Comparison of ENCODE assay signal across 10 cellular contexts in genomic region chr12:12559699-12560296, GRCh38. TPM values are rescaled to one million over a fixed set of nuclear protein-coding genes. Genes with fewer than 3 reads are reported as not detected.
DNase-seq lines count a peak whose midpoint lies in the region; ATAC-seq, FAIRE-seq and TF ChIP-seq lines count a peak whose summit lies in the region.
"Had no signal": no experiment of that assay in that cellular context is flagged by ENCODE, and none has a peak within 500 bp of the region (broad histone marks: within the 10 kb centered on the region; RNA-seq: fewer than 3 reads in every experiment).

No MANE protein-coding gene starts in this region.

- ATAC-seq in K562, result 0 out of 3 replicates have a peak, but pooled peaks have one; percentile 4
- no peak for ATAC-seq in GM21526 (IDR thresholded peaks at IDR 0.05; ENCODE audit: low FRiP score, unreplicated experiment)

- H3K27ac ChIP-seq in 22Rv1 (peak overlapping the region; percentile 99), GM23248 (no peak overlapping the region), K562 (ENCODE audit: extremely low read depth, low read depth, low read length) (peak overlapping the region; percentile 12; the same call in 2 of the 3 replicates), mucosa of rectum (ENCODE audit: low read depth in 2 of 2, low read length in 2 of 2) (peak overlapping the region; percentile 97 to 98)

- H3K9me3 ChIP-seq in GM23248 (ENCODE audit: low read depth) (no peaks in the 10 kb centered on the region), K562 (replicated peaks; ENCODE audit: control insufficient read depth, insufficient read depth, low read depth, low read length) (no peaks in the 10 kb centered on the region), mucosa of rectum (ENCODE audit: control insufficient read depth in 2 of 2, low read length in 2 of 2) (no peaks in the 10 kb centered on the region)

- H3K36me3 ChIP-seq in GM23248 (ENCODE audit: low read depth) (no peaks in the 10 kb centered on the region), K562 (ENCODE audit: control insufficient read depth, insufficient read depth, low read length) (no peaks in the 10 kb centered on the region), mucosa of rectum (ENCODE audit: control insufficient read depth in 2 of 2, insufficient read depth in 2 of 2, low read length in 2 of 2) (no peaks in the 10 kb centered on the region)

- no peak for TF ChIP-seq POLR2A in K562 (conservative IDR thresholded peaks at IDR 0.05)

- H3K9me1 ChIP-seq in K562 (ENCODE audit: control insufficient read depth, insufficient read depth, low read length), result no peaks in the 10 kb centered on the region

- WGBS in GM23248 (ENCODE audit: low coverage in 1 of 2, low lambda C conversion rate in 2 of 2, missing lambda C conversion rate in 2 of 2), 2 experiments, result 56 to 61% methylated on average over 3 of the region's 3 CpGs
- 0% methylated on average over 3 of the region's 3 CpGs for whole genome bisulfite sequencing in K562 (ENCODE audit: insufficient coverage, low coverage, missing lambda C conversion rate)

- TF ChIP-seq EP300 in K562 (IDR thresholded peaks at IDR 0.05; ENCODE audit: low read length), result no peak

- no peak for TF ChIP-seq RAD21 in K562 (CRISPR knock-in tag; conservative IDR thresholded peaks at IDR 0.05 in 1 of 2, IDR thresholded peaks at IDR 0.05 in 1 of 2)

- H3K27me3 ChIP-seq in GM23248 (replicated peaks; ENCODE audit: insufficient read depth), result no peaks in the 10 kb centered on the region
- H3K27me3 ChIP-seq in K562 (ENCODE audit: control insufficient read depth in 2 of 2, insufficient read depth in 2 of 2, low read length in 2 of 2), result no peaks in the 10 kb centered on the region
- H3K27me3 ChIP-seq in mucosa of rectum (ENCODE audit: control insufficient read depth in 2 of 2, insufficient read depth in 2 of 2, low read length in 2 of 2), result no peaks in the 10 kb centered on the region

- H3K4me1 ChIP-seq in GM23248 (ENCODE audit: insufficient read depth) (peaks cover 9% of the 10 kb centered on the region; the same call in 1 of the 2 replicates), K562 (replicated peaks in 1 of 2; ENCODE audit: control insufficient read depth in 2 of 2, insufficient read depth in 2 of 2, low read length in 2 of 2) (peaks cover 9 to 11% of the 10 kb centered on the region in 2 experiments; a peak in 4 of 5 replicates), mucosa of rectum (ENCODE audit: control insufficient read depth in 2 of 2, insufficient read depth in 2 of 2, low read length in 2 of 2) (peaks cover 16 to 26% of the 10 kb centered on the region in 2 donors)

- H3K4me3 ChIP-seq in GM23248 (0 out of 2 replicates have a peak overlapping the region, but pooled peaks have one; percentile 86), K562 (peak overlapping the region; percentile 82; the same call in 1 of the 2 replicates), mucosa of rectum (ENCODE audit: low read length in 2 of 2) (peak overlapping the region; percentile 54 to 92)

- intact Hi-C loops in K562 (cut with micrococcal nuclease), result loop anchor here (5.0 kb wide), 3 partner anchors 53 to 182 kb away; partner anchors contain the start of gene CREBL2

- peaks cover 11% of the 10 kb centered on the region for H3F3A ChIP-seq in GM23248 (ENCODE audit: insufficient read depth)

- H3K79me2 ChIP-seq in GM23248 (ENCODE audit: insufficient read depth), result peaks cover 33% of the 10 kb centered on the region
- peaks cover 54% of the 10 kb centered on the region for H3K79me2 ChIP-seq in K562 (ENCODE audit: control insufficient read depth, insufficient read depth, low read length)

- DNase-seq in GM23248 (no peak), K562 (ENCODE audit: extremely low read depth in 1 of 4, low spot score in 3 of 4) (no peak), putamen (ENCODE audit: low spot score) (no peak), iPS-NIHi11 (ENCODE audit: low spot score) (no peak), frontal cortex (ENCODE audit: low spot score in 2 of 2) (no peak)
- DNase-seq: stimulated activated naive CD4-positive, alpha-beta T cell had no signal

- H2AFZ ChIP-seq in GM23248, result no peak overlapping the region
- peak overlapping the region; percentile 27; the same call in 1 of the 2 replicates for H2AFZ ChIP-seq in K562 (ENCODE audit: low read depth, low read length)
- H2AFZ ChIP-seq: parathyroid adenoma had no signal

- H4K20me1 ChIP-seq in GM23248 (ENCODE audit: insufficient read depth), result no peaks in the 10 kb centered on the region
- H4K20me1 ChIP-seq in K562 (replicated peaks; ENCODE audit: control insufficient read depth, insufficient read depth, low read length), result no peaks in the 10 kb centered on the region

- BruUV-seq in K562 (replicated peaks; lab: Mats Ljungman, UMichigan), result no TSS peak

- no peaks in the 10 kb centered on the region for H3K9me2 ChIP-seq in GM23248 (ENCODE audit: insufficient read depth)

- TF ChIP-seq CTCF in 22Rv1 (IDR thresholded peaks at IDR 0.05), result no peak
- TF ChIP-seq CTCF in K562 (IDR thresholded peaks at IDR 0.05 in 2 of 3, conservative IDR thresholded peaks at IDR 0.05 in 1 of 3; ENCODE audit: insufficient read depth in 2 of 3, low read depth in 1 of 3, low read length in 3 of 3), result no peak

- in situ Hi-C loops in GM23248 (cut with MboI) (no loop called here), K562 (cut with MboI) (loop anchor here (10.0 kb wide), 1 partner anchor 475 kb away; no protein-coding TSS in a partner anchor)

- CTCF ChIA-PET in K562 (lab: Yijun Ruan, JAX; ENCODE audit: low intra/inter-chr PET ratio), result no interaction called here

- POLR2A ChIA-PET in K562 (lab: Yijun Ruan, JAX), result interaction anchor here (0.7 to 0.8 kb wide), 2 partner anchors 132 to 140 kb away, joined by 3 read pairs; no protein-coding TSS in a partner anchor

- no peak overlapping the region for H3K4me2 ChIP-seq in GM23248 (ENCODE audit: unreplicated experiment)
- peak overlapping the region; percentile 48 for H3K4me2 ChIP-seq in K562 (ENCODE audit: insufficient read depth, low read length)

- H3K9ac ChIP-seq in GM23248 (no peak overlapping the region), K562 (ENCODE audit: insufficient read depth in 1 of 2, low read depth in 2 of 2, low read length in 2 of 2) (peak overlapping the region; percentile 52 to 96; a peak in 3 of 4 replicates), mucosa of rectum (ENCODE audit: low read depth in 1 of 2, low read length in 2 of 2) (peak overlapping the region; percentile 98 to 99)
- H3K9ac ChIP-seq: parathyroid adenoma had no signal

- FAIRE-seq in K562 (lab: Jason Lieb, UNC), result no peak
- FAIRE-seq in frontal cortex (lab: Jason Lieb, UNC), result no peak

TF ChIP-seq in K562, 482 proteins besides CTCF, POLR2A, EP300 and RAD21:
- TF ChIP-seq MCM3 (IDR thresholded peaks at IDR 0.05) (no peak), ZNF175 (CRISPR knock-in tag; IDR thresholded peaks at IDR 0.05; ENCODE audit: low read depth) (no peak), ZNF551 (CRISPR knock-in tag; IDR thresholded peaks at IDR 0.05) (no peak), DIDO1 (tag; IDR thresholded peaks at IDR 0.05; ENCODE audit: low read depth) (no peak), FOXK1 (CRISPR knock-in tag; IDR thresholded peaks at IDR 0.05; ENCODE audit: borderline replicate concordance) (no peak), ZNF785 (CRISPR knock-in tag; IDR thresholded peaks at IDR 0.05) (no peak), RUNX1 (IDR thresholded peaks at IDR 0.05; ENCODE audit: low read depth) (no peak), ZNF586 (CRISPR knock-in tag; conservative IDR thresholded peaks at IDR 0.05) (no peak)

RNA-seq across cellular contexts. Expression of gene DUSP16, which starts 2.9 kb away (rescaled TPM):
- 2.8 and 3.0 TPM in 2 replicates for total RNA-seq in GM23248 (2014; rRNA removed; shearing (Covaris generic))
- polyA plus RNA-seq in GM23248 (2016; fragmentation: Nextera tagmentation; extraction: Ambion mirVana) (0.74 and 1.1 TPM in 2 replicates), K562 (2011; rRNA removed) (10.0 and 12.3 TPM in 2 replicates), K562 (2014; fragmentation: Illumina TruSeq; extraction: Trizol) (7.0 and 8.0 TPM in 2 replicates), K562 (2014; fragmentation: Nextera tagmentation; extraction: Ambion mirVana) (1 to 10 TPM in 1 of 2 experiments, under 1 TPM in 1; 0.70 to 1.1 TPM), K562 (2014; rRNA removed) (5.1 and 5.8 TPM in 2 replicates)
- total RNA-seq in K562 (2011; cell fraction: chromatin; rRNA removed; ENCODE audit: low replicate concordance), result 11.4 and 26.0 TPM in 2 replicates
- 5.7 and 5.8 TPM in 2 replicates for total RNA-seq in K562 (2011; cell fraction: nucleolus; rRNA removed)
- 7.7 and 9.8 TPM in 2 replicates for total RNA-seq in K562 (2011; cell fraction: nucleoplasm; rRNA removed)
- total RNA-seq in K562 (2014; rRNA removed) (4.7 and 5.6 TPM in 2 replicates), K562 (2014; rRNA removed; fragmentation: Illumina TruSeq; extraction: Trizol) (5.7 and 7.1 TPM in 2 replicates), K562 (2015; rRNA removed; fragmentation: Illumina TruSeq; extraction: Trizol) (6.2 and 6.4 TPM in 2 replicates), K562 (2021) (9.2 and 10.1 TPM in 2 replicates), frontal cortex (9.8 TPM)
- 6.5 and 7.6 TPM in 2 replicates for polyA plus RNA-seq in K562 (2011; cell fraction: cytosol; rRNA removed)
- polyA plus RNA-seq in K562 (2011; cell fraction: nucleus; rRNA removed), result 4.4 and 7.8 TPM in 2 replicates
- polyA plus RNA-seq in K562 (2012), result 4.5 and 5.1 TPM in 2 replicates
- 18.1 and 24.1 TPM in 2 replicates for polyA minus RNA-seq in K562 (2011; rRNA and poly(A)+ RNA removed)
- 9.5 and 10.6 TPM in 2 replicates for polyA minus RNA-seq in K562 (2011; cell fraction: cytosol; rRNA and poly(A)+ RNA removed)
- 3.1 and 7.0 TPM in 2 replicates for polyA minus RNA-seq in K562 (2011; cell fraction: nucleus; rRNA and poly(A)+ RNA removed)

RNA-seq across cellular contexts. Expression of gene CREBL2, which starts 51.9 kb away (rescaled TPM):
- 38.4 and 41.4 TPM in 2 replicates for total RNA-seq in GM23248 (2014; rRNA removed; shearing (Covaris generic))
- 23.4 and 25.4 TPM in 2 replicates for polyA plus RNA-seq in GM23248 (2016; fragmentation: Nextera tagmentation; extraction: Ambion mirVana)
- 2.3 and 3.8 TPM in 2 replicates for total RNA-seq in K562 (2011; cell fraction: chromatin; rRNA removed; ENCODE audit: low replicate concordance)
- 2.0 and 2.9 TPM in 2 replicates for total RNA-seq in K562 (2011; cell fraction: nucleolus; rRNA removed)
- 3.2 and 6.9 TPM in 2 replicates for total RNA-seq in K562 (2011; cell fraction: nucleoplasm; rRNA removed)
- 7.3 and 8.9 TPM in 2 replicates for total RNA-seq in K562 (2014; rRNA removed)
- total RNA-seq in K562 (2014; rRNA removed; fragmentation: Illumina TruSeq; extraction: Trizol), result 5.7 and 6.4 TPM in 2 replicates
- 5.5 and 5.6 TPM in 2 replicates for total RNA-seq in K562 (2015; rRNA removed; fragmentation: Illumina TruSeq; extraction: Trizol)
- 3.8 and 5.2 TPM in 2 replicates for total RNA-seq in K562 (2021)
- 4.7 and 5.2 TPM in 2 replicates for polyA plus RNA-seq in K562 (2011; rRNA removed)
- 2.1 and 3.8 TPM in 2 replicates for polyA plus RNA-seq in K562 (2011; cell fraction: cytosol; rRNA removed)
- polyA plus RNA-seq in K562 (2011; cell fraction: nucleus; rRNA removed), result 1.8 and 2.6 TPM in 2 replicates
- 4.4 and 7.9 TPM in 2 replicates for polyA plus RNA-seq in K562 (2012)
- polyA plus RNA-seq in K562 (2014; fragmentation: Illumina TruSeq; extraction: Trizol), result 4.6 and 5.0 TPM in 2 replicates
- polyA plus RNA-seq in K562 (2014; fragmentation: Nextera tagmentation; extraction: Ambion mirVana), result 1 to 10 TPM; 1.7 to 1.9 TPM
- polyA plus RNA-seq in K562 (2014; rRNA removed), result 2.9 and 4.8 TPM in 2 replicates
- polyA minus RNA-seq in K562 (2011; rRNA and poly(A)+ RNA removed), result 6.3 and 7.0 TPM in 2 replicates
- polyA minus RNA-seq in K562 (2011; cell fraction: cytosol; rRNA and poly(A)+ RNA removed), result 2.6 TPM in 2 replicates
- polyA minus RNA-seq in K562 (2011; cell fraction: nucleus; rRNA and poly(A)+ RNA removed), result 1.8 and 2.7 TPM in 2 replicates
- 35.9 TPM for total RNA-seq in frontal cortex
